In the genomic region with DNA sequence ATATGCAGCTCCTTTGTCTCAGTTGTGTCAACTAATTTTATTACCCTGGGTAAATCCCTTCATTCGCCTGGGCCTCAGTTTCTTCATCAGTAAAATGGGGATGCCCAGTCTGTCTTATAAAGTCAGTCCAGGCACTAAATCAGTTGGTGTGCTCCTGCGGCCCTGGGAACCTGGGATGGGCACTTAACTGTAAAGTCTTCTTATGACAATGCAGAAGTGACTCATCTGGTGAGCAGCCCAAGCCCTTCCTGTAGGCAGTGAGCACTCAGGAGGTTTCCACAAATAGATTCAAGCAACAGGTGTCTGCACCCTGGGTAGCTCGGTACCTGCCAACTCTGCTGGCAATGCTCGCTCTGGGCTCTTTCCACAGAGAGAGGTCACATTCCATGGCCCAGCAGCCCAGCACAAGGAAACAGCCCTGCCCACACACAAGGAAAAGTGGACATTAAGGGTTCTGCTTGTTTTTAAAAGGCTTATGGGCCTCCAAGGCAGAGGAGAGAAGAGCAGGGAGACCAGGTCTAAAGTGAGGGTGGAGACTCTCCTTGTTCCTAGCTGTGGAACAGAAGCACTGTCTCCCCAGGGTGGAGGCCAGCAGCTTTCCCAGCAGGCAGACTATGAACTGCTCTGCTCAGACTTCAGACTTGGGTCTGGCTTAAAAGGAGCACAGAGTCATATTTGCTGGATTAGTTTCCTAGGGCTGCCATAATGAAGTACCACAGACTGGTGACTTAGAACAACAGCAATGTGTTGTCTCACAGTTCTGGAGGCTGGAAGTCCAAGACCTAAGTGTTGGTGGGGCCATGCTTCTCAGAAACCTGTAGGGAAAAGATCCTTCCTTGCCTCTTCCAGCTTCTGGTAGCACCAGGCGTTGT, we compare ENCODE assay signal across 8 cellular contexts.
DNase-seq lines count a peak whose midpoint lies in the region; ATAC-seq and TF ChIP-seq lines count a peak whose summit lies in the region.

No MANE protein-coding gene starts in this region.

- H3K27ac ChIP-seq in A673 (ENCODE audit: low read depth, low read length, poor library complexity, severe bottlenecking) = no peak overlapping the region

- no TSS peak for BruUV-seq in A673 (replicated peaks; lab: Mats Ljungman, UMichigan)

- no peak for TF ChIP-seq CTCF in A673 (conservative IDR thresholded peaks at IDR 0.05; ENCODE audit: low read depth, low read length)

- ATAC-seq in GM19023 (IDR thresholded peaks at IDR 0.05; ENCODE audit: unreplicated experiment) (peak; percentile 76), HG02798 (IDR thresholded peaks at IDR 0.05; ENCODE audit: poor library complexity, unreplicated experiment) (peak; percentile 85)

- POLR2A ChIA-PET in A673 (lab: Charles Lee; ENCODE audit: low non-redundant PET) = no interaction called here

- H3K4me1 ChIP-seq in A673 (ENCODE audit: insufficient read depth, low read length, poor library complexity, severe bottlenecking) = no peaks in the 10 kb centered on the region

- CTCF ChIA-PET in A673 (lab: Charles Lee) = no interaction called here

- intact Hi-C loops in A673 (cut with micrococcal nuclease; ENCODE audit: unreplicated experiment) = no loop called here

- H3K4me3 ChIP-seq in A673 (ENCODE audit: low read depth, low read length, poor library complexity, severe bottlenecking) = no peak overlapping the region

- DNase-seq in NOMO-1 treated with dmso at 0.1 percent for 144 hours (lab: John Stamatoyannopoulos, UW; ENCODE audit: unreplicated experiment) (peak; percentile 13), glomerular visceral epithelial cell (ENCODE audit: extremely low spot score) (peak; percentile 72), NCI-H1694 (lab: John Stamatoyannopoulos, UW) (no peak), NCI-H1930 (lab: John Stamatoyannopoulos, UW) (no peak), A673 (ENCODE audit: low spot score) (no peak), hippocampal formation (lab: John Stamatoyannopoulos, UW) (no peak)

- H3K9me3 ChIP-seq in A673 (ENCODE audit: low read depth, low read length, poor library complexity, severe bottlenecking) = no peaks in the 10 kb centered on the region

- H3K36me3 ChIP-seq in A673 (ENCODE audit: insufficient read depth, low read length, poor library complexity, severe bottlenecking) = no peaks in the 10 kb centered on the region

- H3K27me3 ChIP-seq in A673 (replicated peaks; ENCODE audit: insufficient read depth, low read depth, low read length, poor library complexity) = peaks cover 7% of the 10 kb centered on the region

Comparison
In these comparisons a context has a peak if more than half of its experiments do, and no peak if none do; other contexts are left out.
1. DNase-seq: peak in NOMO-1 treated with dmso at 0.1 percent for 144 hours (single experiment) and glomerular visceral epithelial cell (single experiment); none in NCI-H1694 (single experiment), NCI-H1930 (0 of 2), A673 (single experiment) and hippocampal formation (0 of 2).